8 cellular contexts compared by ENCODE assay signal in the genomic region with DNA sequence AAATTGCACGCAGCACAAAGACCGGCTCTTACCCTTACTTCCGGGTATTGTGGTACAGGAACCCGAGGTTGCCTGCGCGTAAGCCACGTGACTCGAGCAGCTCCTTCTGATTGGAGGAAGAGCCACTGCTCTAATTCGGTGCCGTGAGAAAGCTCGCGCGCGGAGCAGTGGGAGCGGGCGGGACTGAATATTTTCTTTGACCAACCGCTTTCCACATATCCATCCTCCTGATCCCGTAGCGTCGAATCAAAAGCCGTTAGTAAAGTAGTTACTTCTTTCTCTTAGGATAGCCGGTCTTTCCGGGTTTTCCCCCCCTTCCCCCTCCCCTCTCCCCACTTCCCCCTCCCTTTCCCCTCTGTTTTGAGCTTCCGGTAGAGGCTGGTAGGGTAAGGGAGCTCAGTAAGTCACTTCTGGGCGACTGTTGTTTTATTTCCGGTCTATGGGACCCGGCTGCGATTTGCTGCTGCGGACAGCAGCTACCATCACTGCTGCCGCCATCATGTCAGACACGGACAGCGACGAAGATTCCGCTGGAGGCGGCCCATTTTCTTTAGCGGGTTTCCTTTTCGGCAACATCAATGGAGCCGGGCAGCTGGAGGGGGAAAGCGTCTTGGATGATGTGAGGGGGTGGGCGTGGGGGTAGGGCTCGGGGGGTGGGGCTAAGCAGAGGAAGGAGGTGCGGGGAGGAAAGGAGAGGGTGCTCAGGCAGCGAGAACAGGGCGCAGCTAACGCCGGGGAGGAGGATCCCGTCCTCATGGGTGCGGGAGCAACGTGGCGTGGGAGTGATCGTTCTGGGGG. TPM values are rescaled to one million over a fixed set of nuclear protein-coding genes. Genes with fewer than 3 reads are reported as not detected.
A peak's percentile ranks its signal among the peaks of the same experiment; 100 is the strongest.
DNase-seq lines count a peak whose midpoint lies in the region; ATAC-seq, FAIRE-seq and TF ChIP-seq lines count a peak whose summit lies in the region.

Gene TAF1, plus strand, starts transcription at position 482 of the 798 bp plus-strand sequence. Its CDS starts 18 bp downstream, at position 500.

- no peaks in the 10 kb centered on the region for H3K9me2 ChIP-seq in OCI-LY7 (ENCODE audit: insufficient read depth, low read length)

- no TSS peak for BruUV-seq in OCI-LY7 (replicated peaks; lab: Mats Ljungman, UMichigan)

- peak within 1 kb of the TSS; percentile 99 for H3K27ac Mint-ChIP-seq in endothelial cell (ENCODE audit: unreplicated experiment)
- H3K27ac Mint-ChIP-seq in mesothelial cell of epicardium: peak within 1 kb of the TSS; percentile 99

- FAIRE-seq in D721Med (lab: Jason Lieb, UNC): peak; percentile 92

- POLR2A ChIA-PET in OCI-LY7 (lab: Charles Lee): interaction anchor here (0.6 to 2.1 kb wide), 22 partner anchors 9 to 267 kb away, joined by 3 to 18 read pairs (median 4); partner anchors contain the start of genes CXCR3, IL2RG, MED12 and NONO

- H3K4me3 Mint-ChIP-seq in endothelial cell (ENCODE audit: unreplicated experiment) (peak within 1 kb of the TSS; percentile 95), mesothelial cell of epicardium (peak within 1 kb of the TSS; percentile 97)

- CTCF ChIA-PET in OCI-LY7 (lab: Charles Lee; ENCODE audit: unreplicated experiment): interaction anchor here (0.5 kb wide), 1 partner anchor 168 kb away, joined by 3 read pairs; no protein-coding TSS in a partner anchor

- intact Hi-C loops in OCI-LY7 (cut with micrococcal nuclease; ENCODE audit: unreplicated experiment): loop anchor here (1.0 to 2.0 kb wide), 2 partner anchors 112 to 167 kb away; partner anchors contain the start of genes OGT and ZMYM3

- H3K4me1 ChIP-seq in OCI-LY7 (ENCODE audit: insufficient read depth, low read length, poor library complexity, severe bottlenecking): peaks cover 19% of the 10 kb centered on the region

- H3K4me1 Mint-ChIP-seq in endothelial cell (ENCODE audit: unreplicated experiment): peaks cover 20% of the 10 kb centered on the region
- H3K4me1 Mint-ChIP-seq in mesothelial cell of epicardium: peaks cover 7% of the 10 kb centered on the region

- peak within 1 kb of the TSS; percentile 95 for H3K4me3 ChIP-seq in OCI-LY7 (ENCODE audit: low read depth, low read length, poor library complexity, severe bottlenecking)

- H3K27me3 Mint-ChIP-seq in endothelial cell (ENCODE audit: unreplicated experiment) (peaks cover 8% of the 10 kb centered on the region), mesothelial cell of epicardium (ENCODE audit: low read depth) (no peaks in the 10 kb centered on the region)

- H3K9me3 Mint-ChIP-seq in endothelial cell (ENCODE audit: unreplicated experiment) (no peaks in the 10 kb centered on the region), mesothelial cell of epicardium (peaks cover 15% of the 10 kb centered on the region)

- H4K20me1 ChIP-seq in OCI-LY7 (ENCODE audit: insufficient read depth, low read length): no peaks in the 10 kb centered on the region

- peak within 1 kb of the TSS; percentile 69; the same call in 1 of the 2 replicates for H2AFZ ChIP-seq in OCI-LY7 (ENCODE audit: low read length)

- no peaks in the 10 kb centered on the region for H3K9me3 ChIP-seq in OCI-LY7 (ENCODE audit: low read length)

- H3K4me2 ChIP-seq in OCI-LY7 (ENCODE audit: low read length): peak within 1 kb of the TSS; percentile 94

- peak; percentile 84 for ATAC-seq in GM21526 (IDR thresholded peaks at IDR 0.05; ENCODE audit: low FRiP score, unreplicated experiment)

- TF ChIP-seq CTCF in D721Med (IDR thresholded peaks at IDR 0.05; ENCODE audit: insufficient read depth, missing control alignments) (no peak), OCI-LY7 (conservative IDR thresholded peaks at IDR 0.05; ENCODE audit: low read length) (no peak), endothelial cell (IDR thresholded peaks at IDR 0.05; ENCODE audit: unreplicated experiment) (no peak), mesothelial cell of epicardium (IDR thresholded peaks at IDR 0.05; ENCODE audit: unreplicated experiment) (no peak)

- peak; percentile 66 for DNase-seq in D721Med (ENCODE audit: insufficient read length, low spot score)
- DNase-seq in HuH-7.5 (ENCODE audit: low spot score): peak; percentile 85
- DNase-seq in OCI-LY7 (ENCODE audit: low spot score): peak; percentile 96
- DNase-seq in activated T-cell treated with anti-CD3 and anti-CD28 coated beads for 1 hour (ENCODE audit: low read depth): peak; percentile 79
- DNase-seq in endothelial cell (ENCODE audit: low spot score): peak; percentile 78
- DNase-seq in mesothelial cell of epicardium (ENCODE audit: low spot score in 2 of 2, unreplicated experiment in 2 of 2): peak; percentile 82 to 85
- peak; percentile 80 to 85 for DNase-seq in stimulated activated CD8-positive, alpha-beta memory T cell treated with anti-CD3 and anti-CD28 coated beads, Interleukin-15, amount 100 ng/mL, for 48 hours (ENCODE audit: low read depth in 2 of 2)

- peaks cover 36% of the 10 kb centered on the region for H3K79me2 ChIP-seq in OCI-LY7 (ENCODE audit: insufficient read depth, low read depth, low read length)

- peaks cover 27% of the 10 kb centered on the region for H3K36me3 ChIP-seq in OCI-LY7 (ENCODE audit: insufficient read depth, low read length)

- H3K27ac ChIP-seq in OCI-LY7 (ENCODE audit: low read depth, low read length, poor library complexity, severe bottlenecking): peak within 1 kb of the TSS; percentile 87

- peaks cover 8% of the 10 kb centered on the region for H3K36me3 Mint-ChIP-seq in endothelial cell (ENCODE audit: low read depth, unreplicated experiment)
- H3K36me3 Mint-ChIP-seq in mesothelial cell of epicardium: peaks cover 6% of the 10 kb centered on the region

RNA-seq across cellular contexts. Expression of gene TAF1, which starts in this region (rescaled TPM):
- 30.2 and 50.8 TPM in 2 replicates for total RNA-seq in OCI-LY7 (2014; rRNA removed; shearing (Covaris generic))
- total RNA-seq in OCI-LY7 (2022): 48.2 and 52.2 TPM in 2 replicates
- total RNA-seq in endothelial cell (ENCODE audit: unreplicated experiment): 50.6 TPM
- 46.5 to 48.0 TPM (median 47.9 TPM) in 3 replicates for total RNA-seq in mesothelial cell of epicardium

Comparison
In these comparisons a context has a peak if more than half of its experiments do, and no peak if none do; other contexts are left out.
1. Peak in every context shown above with its lines: DNase-seq, ATAC-seq, H3K4me3 ChIP-seq and H3K27ac ChIP-seq.